Comparison of ENCODE assay signal across 8 cellular contexts in genomic region chr14:97978336-97978735, GRCh38.
A peak's percentile ranks its signal among the peaks of the same experiment; 100 is the strongest.
DNase-seq lines count a peak whose midpoint lies in the region; ATAC-seq and TF ChIP-seq lines count a peak whose summit lies in the region.

No MANE protein-coding gene starts in this region.

- H3K36me3 ChIP-seq in mucosa of descending colon (ENCODE audit: low read depth), result no peaks in the 10 kb centered on the region

- no peak overlapping the region for H3K4me3 ChIP-seq in mucosa of descending colon

- intact Hi-C loops in mucosa of descending colon (cut with DNase I, micrococcal nuclease), result no loop called here

- H3K9me3 ChIP-seq in mucosa of descending colon, result no peaks in the 10 kb centered on the region

- ATAC-seq in mucosa of descending colon (peak; percentile 87), GM21360 (IDR thresholded peaks at IDR 0.05; ENCODE audit: unreplicated experiment) (no peak)

- TF ChIP-seq CTCF in mucosa of descending colon (IDR thresholded peaks at IDR 0.05), result no peak

- peak; percentile 77 for DNase-seq in DMS153 (lab: John Stamatoyannopoulos, UW)
- DNase-seq in NCI-H345 (lab: John Stamatoyannopoulos, UW), result peak; percentile 78
- DNase-seq in activated CD8-positive, alpha-beta memory T cell treated with anti-CD3 and anti-CD28 coated beads for 24 hours, result peak; percentile 87
- DNase-seq in effector CD8-positive, alpha-beta T cell (lab: John Stamatoyannopoulos, UW), result peak; percentile 62
- DNase-seq in mucosa of descending colon, result peak; percentile 79 to 84 (median 82)
- peak; percentile 48 to 64 for DNase-seq in stimulated activated CD8-positive, alpha-beta memory T cell treated with anti-CD3 and anti-CD28 coated beads, Interleukin-15, amount 100 ng/mL, for 4 hours (ENCODE audit: low read depth in 2 of 2)
- no peak for DNase-seq in HCEC 1CT

- H3K4me1 ChIP-seq in mucosa of descending colon (ENCODE audit: low read depth), result peaks cover 16% of the 10 kb centered on the region
